In genomic region chr5:133932441-133933168, GRCh38 we compare ENCODE assay signal across 1 cellular context.
TF ChIP-seq lines count a peak whose summit lies in the region.

No MANE protein-coding gene starts in this region.

TF ChIP-seq in HepG2, 621 proteins besides CTCF, POLR2A, EP300 and RAD21 (continued from another document):
- TF ChIP-seq ZNF329 (CRISPR knock-in tag; IDR thresholded peaks at IDR 0.05; ENCODE audit: low read depth) (no peak), POGK (CRISPR knock-in tag; conservative IDR thresholded peaks at IDR 0.05) (no peak), NR0B2 (CRISPR knock-in tag; IDR thresholded peaks at IDR 0.05) (no peak), HNRNPH1 (optimal IDR thresholded peaks at IDR 0.05; ENCODE audit: low read depth, low read length) (no peak)
- TF ChIP-seq, protein P1, sequence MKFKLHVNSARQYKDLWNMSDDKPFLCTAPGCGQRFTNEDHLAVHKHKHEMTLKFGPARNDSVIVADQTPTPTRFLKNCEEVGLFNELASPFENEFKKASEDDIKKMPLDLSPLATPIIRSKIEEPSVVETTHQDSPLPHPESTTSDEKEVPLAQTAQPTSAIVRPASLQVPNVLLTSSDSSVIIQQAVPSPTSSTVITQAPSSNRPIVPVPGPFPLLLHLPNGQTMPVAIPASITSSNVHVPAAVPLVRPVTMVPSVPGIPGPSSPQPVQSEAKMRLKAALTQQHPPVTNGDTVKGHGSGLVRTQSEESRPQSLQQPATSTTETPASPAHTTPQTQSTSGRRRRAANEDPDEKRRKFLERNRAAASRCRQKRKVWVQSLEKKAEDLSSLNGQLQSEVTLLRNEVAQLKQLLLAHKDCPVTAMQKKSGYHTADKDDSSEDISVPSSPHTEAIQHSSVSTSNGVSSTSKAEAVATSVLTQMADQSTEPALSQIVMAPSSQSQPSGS (CRISPR knock-in tag; IDR thresholded peaks at IDR 0.05), result no peak
